21 cellular contexts compared by ENCODE assay signal in the genomic region with DNA sequence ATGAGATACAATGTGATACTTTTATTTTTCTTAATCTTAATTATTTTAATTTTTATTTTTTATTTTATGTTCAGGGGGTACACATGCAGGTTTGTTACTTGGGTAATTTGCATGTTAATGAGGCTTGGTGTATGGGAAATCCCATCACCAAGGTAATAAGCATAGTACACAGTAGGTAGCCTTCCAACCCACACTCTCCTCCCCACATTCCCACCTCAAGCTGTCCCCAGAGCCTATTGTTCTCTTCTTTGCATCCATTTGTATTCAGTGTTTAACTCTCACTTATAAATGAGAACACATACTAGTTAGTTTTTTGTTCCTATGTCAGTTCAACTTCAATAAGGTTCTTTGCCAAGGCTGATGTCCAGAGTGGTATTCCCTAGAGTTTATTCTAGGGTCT.
"Had no signal": no experiment of that assay in that cellular context is flagged by ENCODE, and none has a peak within 500 bp of the region (broad histone marks: within the 10 kb centered on the region; RNA-seq: fewer than 3 reads in every experiment).

No MANE protein-coding gene starts in this region.

- ATAC-seq: HepG2, Panc1, PC-3 had no signal

- DNase-seq: IMR-90, Karpas-422, KG1, MM.1S, NCI-H1092 treated with DMSO at 0.1 percent for 48 hours, NCI-H1436, NCI-H187, NCI-H2029, NCI-H2081 treated with DMSO at 0.1 percent for 48 hours, NCI-H2171 treated with DMSO at 0.1 percent for 48 hours, NCI-H345, NCI-H524, NCI-H526 treated with DMSO at 0.1 percent for 48 hours, NCI-H774, PC-3, SHP77, SK-N-SH, SW 1271 had no signal

- FAIRE-seq: HepG2 had no signal

- H3K27ac ChIP-seq: RWPE1 had no signal

- H3K9me3 ChIP-seq: SK-N-SH had no signal

- H3K9ac ChIP-seq: SK-N-SH had no signal

- H3K4me2 ChIP-seq: SK-N-SH had no signal
